18 cellular contexts compared by ENCODE assay signal in genomic region chr7:46253500-46253899, GRCh38.
"Had no signal": no experiment of that assay in that cellular context is flagged by ENCODE, and none has a peak within 500 bp of the region (broad histone marks: within the 10 kb centered on the region; RNA-seq: fewer than 3 reads in every experiment).

No MANE protein-coding gene starts in this region.

- H3K4me1 ChIP-seq: ascending aorta, left ventricle myocardium inferior, tibial nerve had no signal

- ATAC-seq: activated naive CD8-positive, alpha-beta T cell treated with anti-CD3 and anti-CD28 coated beads, Interleukin-2, amount 50 U/mL, for 24 hours; activated T-cell treated with anti-CD3 and anti-CD28 coated beads, Interleukin-2, amount 50 U/mL, for 4 hours; effector memory CD8-positive, alpha-beta T cell; foreskin keratinocyte; stimulated activated naive CD8-positive, alpha-beta T cell treated with anti-CD3 and anti-CD28 coated beads, Interleukin-15, Interleukin-2, amounts not matched to agents 100 U/mL and 50 U/mL, for 24 hours had no signal

- H3K27me3 Mint-ChIP-seq: activated naive CD4-positive, alpha-beta T cell treated with anti-CD3 and anti-CD28 coated beads, Interleukin-2, amount 10 ng/mL, durations not matched to agents 7 days and 5 days; dendritic cell treated with granulocyte-macrophage colony-stimulating factor and Interleukin-4, amounts not matched to agents 40 ng/mL and 50 ng/mL, for 4 days; effector memory CD8-positive, alpha-beta T cell had no signal

- H3K27ac Mint-ChIP-seq: activated naive CD4-positive, alpha-beta T cell treated with anti-CD3 and anti-CD28 coated beads, Interleukin-2, amount 10 ng/mL, durations not matched to agents 7 days and 5 days; activated naive CD8-positive, alpha-beta T cell treated with anti-CD3 and anti-CD28 coated beads, Interleukin-2, amount 50 U/mL, for 24 hours; dendritic cell treated with granulocyte-macrophage colony-stimulating factor and Interleukin-4, amounts not matched to agents 40 ng/mL and 50 ng/mL, for 4 days; effector memory CD8-positive, alpha-beta T cell had no signal

- H3K4me3 ChIP-seq: ascending aorta, left ventricle myocardium inferior, tibial nerve had no signal

- H3K4me1 Mint-ChIP-seq: activated naive CD4-positive, alpha-beta T cell treated with anti-CD3 and anti-CD28 coated beads, Interleukin-2, amount 10 ng/mL, durations not matched to agents 7 days and 5 days; activated naive CD8-positive, alpha-beta T cell treated with anti-CD3 and anti-CD28 coated beads, Interleukin-2, amount 50 U/mL, for 24 hours; neural crest cell had no signal

- H3K27ac ChIP-seq: ascending aorta, foreskin keratinocyte, left ventricle myocardium inferior, tibial nerve, VCaP had no signal

- H3K27me3 ChIP-seq: ascending aorta, foreskin keratinocyte, tibial nerve had no signal

- H3K36me3 Mint-ChIP-seq: activated naive CD4-positive, alpha-beta T cell treated with anti-CD3 and anti-CD28 coated beads, Interleukin-2, amount 10 ng/mL, durations not matched to agents 7 days and 5 days had no signal

- DNase-seq: activated CD4-positive, alpha-beta T cell treated with anti-CD3 and anti-CD28 coated beads, Interleukin-2, amount 50 U/mL, for 1 hour; activated CD4-positive, CD25-positive, alpha-beta regulatory T cell treated with anti-CD3 and anti-CD28 coated beads, Interleukin-2, amount 50 U/mL, for 72 hours; activated CD8-positive, alpha-beta memory T cell treated with anti-CD3 and anti-CD28 coated beads, Interleukin-2, amount 50 U/mL, for 4 hours; activated effector memory CD4-positive, alpha-beta T cell treated with Interleukin-2 at 50 U/mL for 16 hours; activated naive CD4-positive, alpha-beta T cell treated with anti-CD3 and anti-CD28 coated beads, Interleukin-2, amount 10 ng/mL, durations not matched to agents 7 days and 5 days; activated naive CD8-positive, alpha-beta T cell treated with anti-CD3 and anti-CD28 coated beads, Interleukin-2, amount 50 U/mL, for 24 hours; activated T-cell treated with anti-CD3 and anti-CD28 coated beads, Interleukin-2, amount 50 U/mL, for 4 hours; effector memory CD8-positive, alpha-beta T cell; left ventricle myocardium inferior; stimulated activated naive CD8-positive, alpha-beta T cell treated with anti-CD3 and anti-CD28 coated beads, Interleukin-15, Interleukin-2, amounts not matched to agents 100 U/mL and 50 U/mL, for 24 hours; substantia nigra; T-helper 2 cell had no signal

- H3K4me3 Mint-ChIP-seq: activated naive CD4-positive, alpha-beta T cell treated with anti-CD3 and anti-CD28 coated beads, Interleukin-2, amount 10 ng/mL, durations not matched to agents 7 days and 5 days; activated naive CD8-positive, alpha-beta T cell treated with anti-CD3 and anti-CD28 coated beads, Interleukin-2, amount 50 U/mL, for 24 hours; activated T-cell treated with anti-CD3 and anti-CD28 coated beads, Interleukin-2, amount 50 U/mL, for 4 hours; dendritic cell treated with granulocyte-macrophage colony-stimulating factor and Interleukin-4, amounts not matched to agents 40 ng/mL and 50 ng/mL, for 4 days; effector memory CD8-positive, alpha-beta T cell; neural crest cell had no signal

- H3K9me3 ChIP-seq: tibial nerve had no signal

- H3K36me3 ChIP-seq: ascending aorta, left ventricle myocardium inferior, tibial nerve had no signal
